2 cellular contexts compared by ENCODE assay signal in the genomic region with DNA sequence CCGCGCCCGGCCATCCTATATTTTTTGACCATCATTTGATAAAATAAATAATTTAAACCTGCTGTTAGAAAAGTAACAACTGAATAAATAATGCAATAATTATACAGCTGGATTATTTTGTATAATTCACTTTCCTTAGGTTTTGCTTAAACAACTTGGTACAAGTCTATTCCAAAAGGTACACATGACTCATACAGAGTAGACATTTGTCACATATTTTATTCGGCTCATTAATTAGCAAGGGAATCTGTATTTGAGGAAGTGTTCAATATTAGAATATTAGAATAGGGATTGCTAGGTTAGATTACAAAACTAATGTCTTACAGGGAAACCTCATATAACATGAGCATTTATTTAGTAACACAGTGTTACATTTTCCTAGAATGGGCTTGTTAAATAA.
TF ChIP-seq lines count a peak whose summit lies in the region.

No MANE protein-coding gene starts in this region.

TF ChIP-seq in A549, 52 proteins besides CTCF, POLR2A, EP300 and RAD21 (continued from another document):
- TF ChIP-seq USF2 (IDR thresholded peaks at IDR 0.05), result no peak
- TF ChIP-seq JUNB (IDR thresholded peaks at IDR 0.05), result no peak
- TF ChIP-seq TP53 (CRISPR knock-in tag; IDR thresholded peaks at IDR 0.05), result no peak
- no peak for TF ChIP-seq JUN (IDR thresholded peaks at IDR 0.05)
- TF ChIP-seq, protein P1, sequence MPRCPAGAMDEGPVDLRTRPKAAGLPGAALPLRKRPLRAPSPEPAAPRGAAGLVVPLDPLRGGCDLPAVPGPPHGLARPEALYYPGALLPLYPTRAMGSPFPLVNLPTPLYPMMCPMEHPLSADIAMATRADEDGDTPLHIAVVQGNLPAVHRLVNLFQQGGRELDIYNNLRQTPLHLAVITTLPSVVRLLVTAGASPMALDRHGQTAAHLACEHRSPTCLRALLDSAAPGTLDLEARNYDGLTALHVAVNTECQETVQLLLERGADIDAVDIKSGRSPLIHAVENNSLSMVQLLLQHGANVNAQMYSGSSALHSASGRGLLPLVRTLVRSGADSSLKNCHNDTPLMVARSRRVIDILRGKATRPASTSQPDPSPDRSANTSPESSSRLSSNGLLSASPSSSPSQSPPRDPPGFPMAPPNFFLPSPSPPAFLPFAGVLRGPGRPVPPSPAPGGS (IDR thresholded peaks at IDR 0.05), result no peak

TF ChIP-seq in GM23338, 12 proteins besides CTCF, POLR2A, EP300 and RAD21 (continued from another document):
- TF ChIP-seq, protein P2, sequence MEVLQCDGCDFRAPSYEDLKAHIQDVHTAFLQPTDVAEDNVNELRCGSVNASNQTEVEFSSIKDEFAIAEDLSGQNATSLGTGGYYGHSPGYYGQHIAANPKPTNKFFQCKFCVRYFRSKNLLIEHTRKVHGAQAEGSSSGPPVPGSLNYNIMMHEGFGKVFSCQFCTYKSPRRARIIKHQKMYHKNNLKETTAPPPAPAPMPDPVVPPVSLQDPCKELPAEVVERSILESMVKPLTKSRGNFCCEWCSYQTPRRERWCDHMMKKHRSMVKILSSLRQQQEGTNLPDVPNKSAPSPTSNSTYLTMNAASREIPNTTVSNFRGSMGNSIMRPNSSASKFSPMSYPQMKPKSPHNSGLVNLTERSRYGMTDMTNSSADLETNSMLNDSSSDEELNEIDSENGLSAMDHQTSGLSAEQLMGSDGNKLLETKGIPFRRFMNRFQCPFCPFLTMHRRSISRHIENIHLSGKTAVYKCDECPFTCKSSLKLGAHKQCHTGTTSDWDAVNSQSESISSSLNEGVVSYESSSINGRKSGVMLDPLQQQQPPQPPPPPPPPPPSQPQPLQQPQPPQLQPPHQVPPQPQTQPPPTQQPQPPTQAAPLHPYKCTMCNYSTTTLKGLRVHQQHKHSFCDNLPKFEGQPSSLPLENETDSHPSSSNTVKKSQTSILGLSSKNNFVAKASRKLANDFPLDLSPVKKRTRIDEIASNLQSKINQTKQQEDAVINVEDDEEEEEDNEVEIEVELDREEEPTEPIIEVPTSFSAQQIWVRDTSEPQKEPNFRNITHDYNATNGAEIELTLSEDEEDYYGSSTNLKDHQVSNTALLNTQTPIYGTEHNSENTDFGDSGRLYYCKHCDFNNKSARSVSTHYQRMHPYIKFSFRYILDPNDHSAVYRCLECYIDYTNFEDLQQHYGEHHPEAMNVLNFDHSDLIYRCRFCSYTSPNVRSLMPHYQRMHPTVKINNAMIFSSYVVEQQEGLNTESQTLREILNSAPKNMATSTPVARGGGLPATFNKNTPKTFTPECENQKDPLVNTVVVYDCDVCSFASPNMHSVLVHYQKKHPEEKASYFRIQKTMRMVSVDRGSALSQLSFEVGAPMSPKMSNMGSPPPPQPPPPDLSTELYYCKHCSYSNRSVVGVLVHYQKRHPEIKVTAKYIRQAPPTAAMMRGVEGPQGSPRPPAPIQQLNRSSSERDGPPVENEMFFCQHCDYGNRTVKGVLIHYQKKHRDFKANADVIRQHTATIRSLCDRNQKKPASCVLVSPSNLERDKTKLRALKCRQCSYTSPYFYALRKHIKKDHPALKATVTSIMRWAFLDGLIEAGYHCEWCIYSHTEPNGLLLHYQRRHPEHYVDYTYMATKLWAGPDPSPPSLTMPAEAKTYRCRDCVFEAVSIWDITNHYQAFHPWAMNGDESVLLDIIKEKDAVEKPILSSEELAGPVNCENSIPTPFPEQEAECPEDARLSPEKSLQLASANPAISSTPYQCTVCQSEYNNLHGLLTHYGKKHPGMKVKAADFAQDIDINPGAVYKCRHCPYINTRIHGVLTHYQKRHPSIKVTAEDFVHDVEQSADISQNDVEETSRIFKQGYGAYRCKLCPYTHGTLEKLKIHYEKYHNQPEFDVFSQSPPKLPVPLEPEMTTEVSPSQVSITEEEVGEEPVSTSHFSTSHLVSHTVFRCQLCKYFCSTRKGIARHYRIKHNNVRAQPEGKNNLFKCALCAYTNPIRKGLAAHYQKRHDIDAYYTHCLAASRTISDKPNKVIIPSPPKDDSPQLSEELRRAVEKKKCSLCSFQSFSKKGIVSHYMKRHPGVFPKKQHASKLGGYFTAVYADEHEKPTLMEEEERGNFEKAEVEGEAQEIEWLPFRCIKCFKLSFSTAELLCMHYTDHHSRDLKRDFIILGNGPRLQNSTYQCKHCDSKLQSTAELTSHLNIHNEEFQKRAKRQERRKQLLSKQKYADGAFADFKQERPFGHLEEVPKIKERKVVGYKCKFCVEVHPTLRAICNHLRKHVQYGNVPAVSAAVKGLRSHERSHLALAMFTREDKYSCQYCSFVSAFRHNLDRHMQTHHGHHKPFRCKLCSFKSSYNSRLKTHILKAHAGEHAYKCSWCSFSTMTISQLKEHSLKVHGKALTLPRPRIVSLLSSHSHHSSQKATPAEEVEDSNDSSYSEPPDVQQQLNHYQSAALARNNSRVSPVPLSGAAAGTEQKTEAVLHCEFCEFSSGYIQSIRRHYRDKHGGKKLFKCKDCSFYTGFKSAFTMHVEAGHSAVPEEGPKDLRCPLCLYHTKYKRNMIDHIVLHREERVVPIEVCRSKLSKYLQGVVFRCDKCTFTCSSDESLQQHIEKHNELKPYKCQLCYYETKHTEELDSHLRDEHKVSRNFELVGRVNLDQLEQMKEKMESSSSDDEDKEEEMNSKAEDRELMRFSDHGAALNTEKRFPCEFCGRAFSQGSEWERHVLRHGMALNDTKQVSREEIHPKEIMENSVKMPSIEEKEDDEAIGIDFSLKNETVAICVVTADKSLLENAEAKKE (CRISPR knock-in tag; IDR thresholded peaks at IDR 0.05), result no peak
- no peak for TF ChIP-seq REST (IDR thresholded peaks at IDR 0.05; ENCODE audit: unreplicated experiment)
- no peak for TF ChIP-seq ZNF114 (CRISPR knock-in tag; IDR thresholded peaks at IDR 0.05)
- TF ChIP-seq CREB1 (CRISPR knock-in tag; IDR thresholded peaks at IDR 0.05; ENCODE audit: low read depth), result no peak
- TF ChIP-seq EZH2 (IDR thresholded peaks at IDR 0.05; ENCODE audit: low read depth, unreplicated experiment), result no peak
- no peak for TF ChIP-seq STAT1 (IDR thresholded peaks at IDR 0.05; ENCODE audit: unreplicated experiment)
- TF ChIP-seq NANOG (IDR thresholded peaks at IDR 0.05; ENCODE audit: borderline replicate concordance), result no peak
- TF ChIP-seq ZNF331 (CRISPR knock-in tag; IDR thresholded peaks at IDR 0.05; ENCODE audit: low read depth), result no peak
- TF ChIP-seq EZH2phosphoT487 (IDR thresholded peaks at IDR 0.05; ENCODE audit: unreplicated experiment), result no peak
TF ChIP-seq in GM23338: peak in this region for 0.
